ENCODE assay signal across 9 cellular contexts in genomic region chr10:129888784-129889616, GRCh38.
DNase-seq lines count a peak whose midpoint lies in the region; ATAC-seq and TF ChIP-seq lines count a peak whose summit lies in the region.
"Had no signal": no experiment of that assay in that cellular context is flagged by ENCODE, and none has a peak within 500 bp of the region (broad histone marks: within the 10 kb centered on the region; RNA-seq: fewer than 3 reads in every experiment).

No MANE protein-coding gene starts in this region.

- CTCF ChIA-PET in activated CD8-positive, alpha-beta T cell treated with anti-CD3 and anti-CD28 coated beads for 36 hours (lab: Charles Lee): interaction anchor here (0.8 to 2.8 kb wide), 12 partner anchors 9 to 291 kb away, joined by 3 to 17 read pairs (median 3); no protein-coding TSS in a partner anchor

- H3K36me3 Mint-ChIP-seq in T-helper 2 cell treated with Interferon-gamma antibody and Interleukin-4, amounts not matched to agents 5 μg/mL and 100 μg/mL, for 36 hours (ENCODE audit: low read depth): no peaks in the 10 kb centered on the region
- H3K36me3 Mint-ChIP-seq in activated CD8-positive, alpha-beta T cell treated with anti-CD3 and anti-CD28 coated beads for 36 hours (ENCODE audit: low read depth): no peaks in the 10 kb centered on the region

- H3K9me3 Mint-ChIP-seq in T-helper 2 cell treated with Interferon-gamma antibody and Interleukin-4, amounts not matched to agents 5 μg/mL and 100 μg/mL, for 36 hours: no peaks in the 10 kb centered on the region
- no peaks in the 10 kb centered on the region for H3K9me3 Mint-ChIP-seq in activated CD8-positive, alpha-beta T cell treated with anti-CD3 and anti-CD28 coated beads for 36 hours

- H3K4me3 ChIP-seq in skeletal muscle cell (ENCODE audit: low read depth, low read length): no peak overlapping the region
- H3K4me3 ChIP-seq: suprapubic skin had no signal

- POLR2A ChIA-PET in activated CD8-positive, alpha-beta T cell treated with anti-CD3 and anti-CD28 coated beads for 36 hours (lab: Charles Lee): no interaction called here

- H3K27me3 Mint-ChIP-seq in T-helper 2 cell treated with Interferon-gamma antibody and Interleukin-4, amounts not matched to agents 5 μg/mL and 100 μg/mL, for 36 hours (ENCODE audit: low read depth): no peaks in the 10 kb centered on the region
- H3K27me3 Mint-ChIP-seq in activated CD8-positive, alpha-beta T cell treated with anti-CD3 and anti-CD28 coated beads for 36 hours: no peaks in the 10 kb centered on the region

- DNase-seq in T-helper 2 cell (peak in 3 of 5 experiments; percentile 14 to 33 (median 28)), HuH-7 (ENCODE audit: low spot score) (peak; percentile 86), germinal center (ENCODE audit: low spot score) (peak; percentile 60), skeletal muscle cell (ENCODE audit: low read depth) (peak; percentile 15), NCI-H1105 (lab: John Stamatoyannopoulos, UW) (no peak)
- DNase-seq in T-helper 2 cell treated with Interferon-gamma antibody and Interleukin-4, amounts not matched to agents 5 μg/mL and 100 μg/mL, for 36 hours (ENCODE audit: low spot score): no peak
- DNase-seq in activated CD8-positive, alpha-beta T cell treated with anti-CD3 and anti-CD28 coated beads for 36 hours: peak; percentile 65

- peak; percentile 72 for ATAC-seq in activated CD8-positive, alpha-beta T cell treated with anti-CD3 and anti-CD28 coated beads for 36 hours
- no peak for ATAC-seq in GM21737 (IDR thresholded peaks at IDR 0.05; ENCODE audit: unreplicated experiment)

- TF ChIP-seq CTCF in activated CD8-positive, alpha-beta T cell treated with anti-CD3 and anti-CD28 coated beads for 36 hours (IDR thresholded peaks at IDR 0.05): peak; percentile 48

- intact Hi-C loops in activated CD8-positive, alpha-beta T cell treated with anti-CD3 and anti-CD28 coated beads for 36 hours (cut with micrococcal nuclease): loop anchor here (10.0 kb wide), 1 partner anchor 236 kb away; no protein-coding TSS in a partner anchor

- H3K4me1 Mint-ChIP-seq in T-helper 2 cell treated with Interferon-gamma antibody and Interleukin-4, amounts not matched to agents 5 μg/mL and 100 μg/mL, for 36 hours (ENCODE audit: low read depth): no peaks in the 10 kb centered on the region
- no peaks in the 10 kb centered on the region for H3K4me1 Mint-ChIP-seq in activated CD8-positive, alpha-beta T cell treated with anti-CD3 and anti-CD28 coated beads for 36 hours (ENCODE audit: low read depth)

- no peak overlapping the region for H3K4me3 Mint-ChIP-seq in T-helper 2 cell treated with Interferon-gamma antibody and Interleukin-4, amounts not matched to agents 5 μg/mL and 100 μg/mL, for 36 hours
- no peak overlapping the region for H3K4me3 Mint-ChIP-seq in activated CD8-positive, alpha-beta T cell treated with anti-CD3 and anti-CD28 coated beads for 36 hours

- H3K27ac Mint-ChIP-seq in T-helper 2 cell treated with Interferon-gamma antibody and Interleukin-4, amounts not matched to agents 5 μg/mL and 100 μg/mL, for 36 hours: no peak overlapping the region
- no peak overlapping the region for H3K27ac Mint-ChIP-seq in activated CD8-positive, alpha-beta T cell treated with anti-CD3 and anti-CD28 coated beads for 36 hours

Comparison
In these comparisons a context has a peak if more than half of its experiments do, and no peak if none do; other contexts are left out.
1. DNase-seq: peak in T-helper 2 cell (3 of 5), HuH-7 (single experiment), activated CD8-positive, alpha-beta T cell treated with anti-CD3 and anti-CD28 coated beads for 36 hours (single experiment), germinal center (single experiment) and skeletal muscle cell (single experiment); none in T-helper 2 cell treated with Interferon-gamma antibody and Interleukin-4, amounts not matched to agents 5 μg/mL and 100 μg/mL, for 36 hours (single experiment) and NCI-H1105 (single experiment).